In genomic region chr7:87474533-87475358, GRCh38 we compare ENCODE assay signal across 2 cellular contexts.
TF ChIP-seq lines count a peak whose summit lies in the region.

No MANE protein-coding gene starts in this region.

TF ChIP-seq in GM12878, 131 proteins besides CTCF, POLR2A, EP300 and RAD21 (continued from another document and continues in another):
- TF ChIP-seq RELB (IDR thresholded peaks at IDR 0.05; ENCODE audit: low read depth) (peak; percentile 90), REST (IDR thresholded peaks at IDR 0.05; ENCODE audit: low read depth, low read length) (no peak), EGR1 (IDR thresholded peaks at IDR 0.05; ENCODE audit: borderline replicate concordance in 1 of 2, low read depth in 2 of 2, low read length in 2 of 2) (peak in 1 of 2 experiments; percentile 31; a peak in 1 of 3 replicates), PML (IDR thresholded peaks at IDR 0.05; ENCODE audit: low read length) (peak; percentile 64), ZBTB40 (IDR thresholded peaks at IDR 0.05; ENCODE audit: borderline replicate concordance) (no peak), TCF3 (IDR thresholded peaks at IDR 0.05; ENCODE audit: borderline replicate concordance, insufficient read depth, low read depth, low read length) (peak; percentile 58; the same call in 1 of the 2 replicates), IRF5 (IDR thresholded peaks at IDR 0.05; ENCODE audit: borderline replicate concordance) (no peak), USF1 (IDR thresholded peaks at IDR 0.05; ENCODE audit: borderline replicate concordance, extremely low read length, insufficient read depth, low read depth, low read length) (no peak)

TF ChIP-seq in HepG2, 621 proteins besides CTCF, POLR2A, EP300 and RAD21 (continued from another document and continues in another):
- TF ChIP-seq TRIM22 (IDR thresholded peaks at IDR 0.05) (no peak), ZNF704 (CRISPR knock-in tag; IDR thresholded peaks at IDR 0.05; ENCODE audit: borderline replicate concordance) (no peak; the same call in 1 of the 2 replicates), ZNF530 (CRISPR knock-in tag; IDR thresholded peaks at IDR 0.05; ENCODE audit: low read depth) (no peak), RFXAP (CRISPR knock-in tag; IDR thresholded peaks at IDR 0.05; ENCODE audit: borderline replicate concordance) (no peak), LCORL (IDR thresholded peaks at IDR 0.05) (no peak), LCORL (CRISPR knock-in tag; IDR thresholded peaks at IDR 0.05) (peak; percentile 37; the same call in 1 of the 2 replicates), HCFC1 (IDR thresholded peaks at IDR 0.05; ENCODE audit: low read depth, low read length) (no peak), ZNF563 (CRISPR knock-in tag; IDR thresholded peaks at IDR 0.05) (no peak), ZNF549 (CRISPR knock-in tag; IDR thresholded peaks at IDR 0.05) (no peak), IKZF1 (IDR thresholded peaks at IDR 0.05) (no peak), HNF1B (CRISPR knock-in tag; IDR thresholded peaks at IDR 0.05) (no peak), TCF7 (IDR thresholded peaks at IDR 0.05; ENCODE audit: low read depth) (peak; percentile 25; the same call in 1 of the 2 replicates), NFAT5 (CRISPR knock-in tag; IDR thresholded peaks at IDR 0.05) (no peak), TAF1 (CRISPR knock-in tag; IDR thresholded peaks at IDR 0.05) (no peak), SP5 (CRISPR knock-in tag; IDR thresholded peaks at IDR 0.05; ENCODE audit: borderline replicate concordance, low read depth) (no peak), HNF4G (IDR thresholded peaks at IDR 0.05; ENCODE audit: borderline replicate concordance, low read depth, low read length) (no peak), HNF4G (CRISPR knock-in tag; IDR thresholded peaks at IDR 0.05; ENCODE audit: borderline replicate concordance, low read depth) (no peak), MAFK (conservative IDR thresholded peaks at IDR 0.05 in 1 of 2, IDR thresholded peaks at IDR 0.05 in 1 of 2; ENCODE audit: low read length in 2 of 2) (no peak), ZNF460 (CRISPR knock-in tag; IDR thresholded peaks at IDR 0.05; ENCODE audit: borderline replicate concordance) (no peak), ZBTB39 (CRISPR knock-in tag; IDR thresholded peaks at IDR 0.05) (0 out of 2 replicates have a peak, but pooled peaks have one; percentile 1), NONO (IDR thresholded peaks at IDR 0.05) (no peak), NONO (CRISPR knock-in tag; conservative IDR thresholded peaks at IDR 0.05) (no peak), CENPX (CRISPR knock-in tag; IDR thresholded peaks at IDR 0.05) (no peak), ZBTB7B (CRISPR knock-in tag; IDR thresholded peaks at IDR 0.05) (no peak), PCBP1 (IDR thresholded peaks at IDR 0.05; ENCODE audit: borderline replicate concordance, low read depth, low read length) (no peak), TAF15 (IDR thresholded peaks at IDR 0.05; ENCODE audit: low read depth, low read length, poor library complexity, severe bottlenecking) (no peak), RNF2 (conservative IDR thresholded peaks at IDR 0.05; ENCODE audit: low read depth) (no peak), CBX5 (CRISPR knock-in tag; IDR thresholded peaks at IDR 0.05; ENCODE audit: borderline replicate concordance) (no peak), SOX13 (IDR thresholded peaks at IDR 0.05) (no peak), SOX13 (CRISPR knock-in tag; conservative IDR thresholded peaks at IDR 0.05 in 1 of 2, IDR thresholded peaks at IDR 0.05 in 1 of 2) (0 out of 4 replicates have a peak, but pooled peaks of 1 of the 2 experiments have one; percentile 7), WIZ (CRISPR knock-in tag; IDR thresholded peaks at IDR 0.05) (peak; percentile 45; the same call in 1 of the 2 replicates), FOXJ3 (CRISPR knock-in tag; IDR thresholded peaks at IDR 0.05; ENCODE audit: borderline replicate concordance) (no peak), GPBP1L1 (CRISPR knock-in tag; IDR thresholded peaks at IDR 0.05) (no peak), CCAR2 (optimal IDR thresholded peaks at IDR 0.05; ENCODE audit: low read depth, low read length) (no peak), NR2F1 (CRISPR knock-in tag; IDR thresholded peaks at IDR 0.05) (no peak), ZNF512B (CRISPR knock-in tag; IDR thresholded peaks at IDR 0.05; ENCODE audit: borderline replicate concordance) (no peak), ZNF451 (CRISPR knock-in tag; IDR thresholded peaks at IDR 0.05) (no peak), NFRKB (IDR thresholded peaks at IDR 0.05) (no peak), ZNF136 (CRISPR knock-in tag; IDR thresholded peaks at IDR 0.05; ENCODE audit: low read depth) (no peak), GLI4 (CRISPR knock-in tag; IDR thresholded peaks at IDR 0.05; ENCODE audit: borderline replicate concordance) (no peak), ELF3 (CRISPR knock-in tag; IDR thresholded peaks at IDR 0.05) (0 out of 2 replicates have a peak, but pooled peaks have one; percentile 16), PAF1 (CRISPR knock-in tag; IDR thresholded peaks at IDR 0.05) (no peak), ZNF574 (CRISPR knock-in tag; IDR thresholded peaks at IDR 0.05) (no peak)
